ENCODE assay signal across 18 cellular contexts in genomic region chr7:326845-327304, GRCh38. TPM values are rescaled to one million over a fixed set of nuclear protein-coding genes. Genes with fewer than 3 reads are reported as not detected.
A peak's percentile ranks its signal among the peaks of the same experiment; 100 is the strongest.
DNase-seq lines count a peak whose midpoint lies in the region; ATAC-seq, FAIRE-seq and TF ChIP-seq lines count a peak whose summit lies in the region.
"Had no signal": no experiment of that assay in that cellular context is flagged by ENCODE, and none has a peak within 500 bp of the region (broad histone marks: within the 10 kb centered on the region; RNA-seq: fewer than 3 reads in every experiment).

No MANE protein-coding gene starts in this region.

- no peak overlapping the region for H3K4me3 Mint-ChIP-seq in nephron progenitor cell
- H3K4me3 Mint-ChIP-seq: immature natural killer cell had no signal

- no peak for TF ChIP-seq CTCF in bronchial epithelial cell (IDR thresholded peaks at IDR 0.05; ENCODE audit: insufficient read depth, low read length, severe bottlenecking)
- TF ChIP-seq CTCF in pancreas (IDR thresholded peaks at IDR 0.05) = no peak
- TF ChIP-seq CTCF in nephron progenitor cell (IDR thresholded peaks at IDR 0.05) = no peak

- intact Hi-C loops in pancreas (cut with DNase I) = loop anchor here in 2 of 3 donors (5.0 to 10.0 kb wide), 2 partner anchors 310 to 538 kb away; no protein-coding TSS in a partner anchor

- H3K4me1 ChIP-seq in pancreas = peaks cover 19 to 28% (median 24%) of the 10 kb centered on the region in 3 donors
- H3K4me1 ChIP-seq: SJCRH30 had no signal

- H3K9me3 Mint-ChIP-seq in nephron progenitor cell = no peaks in the 10 kb centered on the region

- H3K27me3 ChIP-seq in bronchial epithelial cell (ENCODE audit: control insufficient read depth, insufficient read depth, low read length) (peaks cover 5% of the 10 kb centered on the region), pancreas (no peaks in the 10 kb centered on the region)
- H3K27me3 ChIP-seq: SJCRH30 had no signal

- H3K4me1 Mint-ChIP-seq in nephron progenitor cell = peaks cover 44% of the 10 kb centered on the region

- no peaks in the 10 kb centered on the region for H3K9me3 ChIP-seq in pancreas
- H3K9me3 ChIP-seq: SJCRH30 had no signal

- H3K36me3 ChIP-seq in bronchial epithelial cell (ENCODE audit: control insufficient read depth, insufficient read depth, low read length) (no peaks in the 10 kb centered on the region), pancreas (no peaks in the 10 kb centered on the region)
- H3K36me3 ChIP-seq: SJCRH30 had no signal

- peak; percentile 83 to 89 (median 88) for ATAC-seq in pancreas

- no peaks in the 10 kb centered on the region for H3K36me3 Mint-ChIP-seq in nephron progenitor cell (ENCODE audit: low read depth)
- H3K36me3 Mint-ChIP-seq: immature natural killer cell had no signal

- FAIRE-seq in bronchial epithelial cell (lab: Jason Lieb, UNC) (no peak), pancreas (lab: Jason Lieb, UNC) (no peak)

- H3K27ac ChIP-seq in pancreas = peak overlapping the region; percentile 74 to 90 (median 82)
- H3K27ac ChIP-seq: SJCRH30 had no signal

- H3K4me3 ChIP-seq in bronchial epithelial cell (ENCODE audit: low read depth, low read length) (no peak overlapping the region), pancreas (no peak overlapping the region)
- H3K4me3 ChIP-seq: SJCRH30 had no signal

- DNase-seq in EH (ENCODE audit: low read depth) (peak; percentile 46), bronchial epithelial cell (ENCODE audit: low read depth) (peak; percentile 47), left kidney (ENCODE audit: low read depth, low spot score) (peak; percentile 90), pancreas (peak in 4 of 6 donors; percentile 74 to 86 (median 81)), NCI-H1105 treated with DMSO at 0.1 percent for 48 hours (lab: John Stamatoyannopoulos, UW) (no peak), nephron progenitor cell (no peak), COR-L47 (lab: John Stamatoyannopoulos, UW) (no peak), AG08395 (ENCODE audit: low spot score) (no peak)
- DNase-seq: activated CD4-positive, CD25-positive, alpha-beta regulatory T cell treated with anti-CD3 and anti-CD28 coated beads, Interleukin-2, amount 50 U/mL, for 72 hours; activated gamma-delta T cell treated with Interleukin-2 at 50 U/mL for 16 hours; cortex of kidney; H7; immature natural killer cell; NCI-H187; NCI-H524 treated with DMSO at 0.1 percent for 48 hours; SJCRH30 had no signal

- WGBS in pancreas, 2 donors = 10 to 13% methylated on average over 5 of the region's 5 CpGs

- H3K27ac Mint-ChIP-seq in nephron progenitor cell = no peak overlapping the region
- H3K27ac Mint-ChIP-seq: immature natural killer cell had no signal

- H3K27me3 Mint-ChIP-seq in nephron progenitor cell (ENCODE audit: low read depth, poor library complexity) = peaks cover 49% of the 10 kb centered on the region

RNA-seq across cellular contexts. Expression of gene FOXL3, which starts 36.9 kb away (rescaled TPM):
- not detected in 2 replicates for total RNA-seq in bronchial epithelial cell
- not detected for total RNA-seq in pancreas
- not detected for polyA plus RNA-seq in pancreas
- total RNA-seq: aorta, H7, M059J, SJCRH30 had no signal
- polyA plus RNA-seq: aorta, immature natural killer cell had no signal

Comparison
In these comparisons a context has a peak if more than half of its experiments do, and no peak if none do; other contexts are left out.
1. DNase-seq: peak in EH (single experiment), bronchial epithelial cell (single experiment), left kidney (single experiment) and pancreas (4 of 6); none in NCI-H1105 treated with DMSO at 0.1 percent for 48 hours (single experiment), nephron progenitor cell (single experiment), COR-L47 (single experiment) and AG08395 (single experiment).